Comparison of ENCODE assay signal across 1 cellular context in genomic region chr1:116411784-116412479, GRCh38.
TF ChIP-seq lines count a peak whose summit lies in the region.

No MANE protein-coding gene starts in this region.

TF ChIP-seq in K562, 482 proteins besides CTCF, POLR2A, EP300 and RAD21 (continued from another document):
- TF ChIP-seq ZNF592 (IDR thresholded peaks at IDR 0.05): 0 out of 2 replicates have a peak, but pooled peaks have one; percentile 30
